ENCODE assay signal across 1 cellular context in genomic region chr11:125166903-125167291, GRCh38.
TF ChIP-seq lines count a peak whose summit lies in the region.

No MANE protein-coding gene starts in this region.

TF ChIP-seq in H1, 55 proteins besides CTCF, POLR2A, EP300 and RAD21 (continued from another document):
- peak; percentile 18 for TF ChIP-seq EZH2 (IDR thresholded peaks at IDR 0.05; ENCODE audit: low read depth, low read length, severe bottlenecking)
